1 cellular context compared by ENCODE assay signal in genomic region chr16:4837733-4838501, GRCh38.
A peak's percentile ranks its signal among the peaks of the same experiment; 100 is the strongest.
TF ChIP-seq lines count a peak whose summit lies in the region.

No MANE protein-coding gene starts in this region.

TF ChIP-seq in GM12878, 131 proteins besides CTCF, POLR2A, EP300 and RAD21:
- TF ChIP-seq ZNF592 (IDR thresholded peaks at IDR 0.05) (no peak), POLR2AphosphoS5 (IDR thresholded peaks at IDR 0.05; ENCODE audit: low read length) (peak; percentile 33; the same call in 1 of the 2 replicates), POU2F2 (IDR thresholded peaks at IDR 0.05; ENCODE audit: borderline replicate concordance, low read depth, low read length) (no peak), RUNX3 (IDR thresholded peaks at IDR 0.05; ENCODE audit: low read length) (peak; percentile 73), RCOR1 (conservative IDR thresholded peaks at IDR 0.05; ENCODE audit: low read depth, low read length) (no peak), CUX1 (IDR thresholded peaks at IDR 0.05; ENCODE audit: insufficient replicate concordance, low read depth, low read length) (no peak)
